24 cellular contexts compared by ENCODE assay signal in the genomic region with DNA sequence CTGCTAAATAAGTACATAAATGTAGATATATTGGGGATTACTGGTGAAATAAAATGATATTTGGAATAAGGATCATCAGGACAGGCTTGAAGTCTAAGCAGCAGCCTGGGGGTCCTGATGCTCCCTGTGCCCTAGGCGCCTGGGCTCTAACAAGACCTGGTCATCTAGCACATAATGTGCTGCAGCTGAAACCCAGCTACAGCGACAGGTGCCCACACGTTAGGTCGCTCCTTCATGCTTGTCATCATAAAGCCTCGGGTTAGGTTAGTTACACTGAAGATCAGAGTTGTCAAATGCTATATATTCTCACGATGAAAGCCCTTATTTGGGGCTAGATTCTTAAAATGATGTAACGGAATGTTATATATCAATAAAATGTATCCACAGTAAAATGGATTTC. TPM values are rescaled to one million over a fixed set of nuclear protein-coding genes. Genes with fewer than 3 reads are reported as not detected.
DNase-seq lines count a peak whose midpoint lies in the region; ATAC-seq and TF ChIP-seq lines count a peak whose summit lies in the region.
"Had no signal": no experiment of that assay in that cellular context is flagged by ENCODE, and none has a peak within 500 bp of the region (broad histone marks: within the 10 kb centered on the region; RNA-seq: fewer than 3 reads in every experiment).

No MANE protein-coding gene starts in this region.

- H3K4me2 ChIP-seq in osteoblast (ENCODE audit: insufficient read depth, low read length): no peak overlapping the region
- H3K4me2 ChIP-seq: BLaER1 had no signal

- no peak for DNase-seq in T-helper 17 cell
- DNase-seq in endothelial cell (ENCODE audit: low spot score): no peak
- peak; percentile 23 for DNase-seq in osteoblast (ENCODE audit: insufficient read length, low spot score, missing footprints)
- no peak for DNase-seq in T-helper 1 cell
- DNase-seq in HFFc6: no peak
- DNase-seq: 8988T; ACHN; BE2C; C1 segment of cervical spinal cord; CD4-positive, alpha-beta memory T cell; CD4-positive, CD25-positive, alpha-beta regulatory T cell; CD8-positive, alpha-beta memory T cell; COR-L47; DMS 273 treated with DMSO at 0.1 percent for 48 hours; DMS153; DMS53; DMS79; DND-41; EL; GDM1 had no signal

- peaks cover 31% of the 10 kb centered on the region for H3K36me3 ChIP-seq in osteoblast (ENCODE audit: insufficient read depth, low read length)

- peaks cover 6% of the 10 kb centered on the region for H3K4me1 Mint-ChIP-seq in T-helper 17 cell
- H3K4me1 Mint-ChIP-seq in endothelial cell (ENCODE audit: unreplicated experiment): no peaks in the 10 kb centered on the region
- peaks cover 5% of the 10 kb centered on the region; the same call in 1 of the 2 replicates for H3K4me1 Mint-ChIP-seq in HFFc6 (ENCODE audit: low read depth)
- H3K4me1 Mint-ChIP-seq: CD14-positive monocyte had no signal

- H3K9me3 ChIP-seq in T-helper 17 cell (ENCODE audit: control insufficient read depth, low read length, poor library complexity, severe bottlenecking) (no peaks in the 10 kb centered on the region), osteoblast (ENCODE audit: low read depth, low read length) (no peaks in the 10 kb centered on the region)
- H3K9me3 ChIP-seq: BE2C, BLaER1 had no signal

- no peak overlapping the region for H3K4me3 ChIP-seq in osteoblast (ENCODE audit: insufficient read depth, low read length)
- H3K4me3 ChIP-seq: BLaER1, GM12878 had no signal

- no peaks in the 10 kb centered on the region for H3K9me3 Mint-ChIP-seq in endothelial cell (ENCODE audit: unreplicated experiment)
- H3K9me3 Mint-ChIP-seq in HFFc6: no peaks in the 10 kb centered on the region
- H3K9me3 Mint-ChIP-seq: CD4-positive, alpha-beta memory T cell; CD4-positive, CD25-positive, alpha-beta regulatory T cell; CD8-positive, alpha-beta memory T cell had no signal

- no peaks in the 10 kb centered on the region for H3K27me3 Mint-ChIP-seq in T-helper 17 cell
- H3K27me3 Mint-ChIP-seq in endothelial cell (ENCODE audit: unreplicated experiment): peaks cover 4% of the 10 kb centered on the region
- no peaks in the 10 kb centered on the region for H3K27me3 Mint-ChIP-seq in HFFc6 (ENCODE audit: insufficient read depth)
- H3K27me3 Mint-ChIP-seq: CD4-positive, alpha-beta memory T cell; CD4-positive, CD25-positive, alpha-beta regulatory T cell; CD8-positive, alpha-beta memory T cell had no signal

- H3K36me3 Mint-ChIP-seq in T-helper 17 cell (ENCODE audit: low read depth): peaks cover 6% of the 10 kb centered on the region
- H3K36me3 Mint-ChIP-seq in endothelial cell (ENCODE audit: low read depth, unreplicated experiment): peaks cover 49% of the 10 kb centered on the region
- peaks cover 26% of the 10 kb centered on the region for H3K36me3 Mint-ChIP-seq in HFFc6 (ENCODE audit: low read depth)

- no peaks in the 10 kb centered on the region for H4K20me1 ChIP-seq in osteoblast (ENCODE audit: insufficient read depth, low read length)

- H3K79me2 ChIP-seq in osteoblast (ENCODE audit: insufficient read depth, low read length): no peaks in the 10 kb centered on the region

- no peaks in the 10 kb centered on the region for H3K27me3 ChIP-seq in osteoblast (ENCODE audit: insufficient read depth, low read length)
- H3K27me3 ChIP-seq: BE2C, BLaER1 had no signal

- H3K4me1 ChIP-seq in osteoblast (ENCODE audit: insufficient read depth, low read length): no peaks in the 10 kb centered on the region
- H3K4me1 ChIP-seq: BE2C, BLaER1 had no signal

- H3K4me3 Mint-ChIP-seq in T-helper 17 cell (no peak overlapping the region), endothelial cell (ENCODE audit: unreplicated experiment) (peak overlapping the region; percentile 54), HFFc6 (no peak overlapping the region)
- H3K4me3 Mint-ChIP-seq: CD14-positive monocyte; CD4-positive, alpha-beta memory T cell; CD4-positive, CD25-positive, alpha-beta regulatory T cell; CD8-positive, alpha-beta memory T cell had no signal

- H2AFZ ChIP-seq in osteoblast (ENCODE audit: low read length): no peak overlapping the region

- H3K27ac Mint-ChIP-seq in T-helper 17 cell (peak overlapping the region; percentile 41), endothelial cell (ENCODE audit: unreplicated experiment) (no peak overlapping the region), HFFc6 (no peak overlapping the region)
- H3K27ac Mint-ChIP-seq: CD4-positive, alpha-beta memory T cell; CD4-positive, CD25-positive, alpha-beta regulatory T cell; CD8-positive, alpha-beta memory T cell had no signal

- no peak overlapping the region for H3K27ac ChIP-seq in osteoblast (ENCODE audit: low read depth, low read length)
- H3K27ac ChIP-seq: BLaER1 had no signal

- ATAC-seq in T-helper 17 cell: no peak
- no peak for ATAC-seq in GM21717 (IDR thresholded peaks at IDR 0.05; ENCODE audit: unreplicated experiment)
- ATAC-seq: GM12878 had no signal

- TF ChIP-seq CTCF in endothelial cell (IDR thresholded peaks at IDR 0.05; ENCODE audit: unreplicated experiment): no peak
- no peak for TF ChIP-seq CTCF in osteoblast (IDR thresholded peaks at IDR 0.05; ENCODE audit: extremely low read depth, low read depth, low read length)
- no peak for TF ChIP-seq CTCF in HFFc6 (IDR thresholded peaks at IDR 0.05)

RNA-seq across cellular contexts. Expression of gene NARF, which starts 11.5 kb away (rescaled TPM):
- total RNA-seq in T-helper 17 cell (10 to 100 TPM; 86.2 to 94.4 TPM), endothelial cell (ENCODE audit: unreplicated experiment) (88.7 TPM), osteoblast (34.4 and 36.8 TPM in 2 replicates)
- total RNA-seq in HFFc6 (2021; fragmentation: NEBNext Ultra II Directional; extraction: Animal tissue kit (Norgen Biotek cat#: 25700)): 10 to 100 TPM; 25.2 to 38.1 (median 28.8) TPM

RNA-seq across cellular contexts. Expression of gene CYBC1, which starts 19.5 kb away (rescaled TPM):
- total RNA-seq in T-helper 17 cell: 100 to 1,000 TPM; 110 to 121 TPM
- 75.7 TPM for total RNA-seq in endothelial cell (ENCODE audit: unreplicated experiment)
- 72.4 and 75.1 TPM in 2 replicates for total RNA-seq in osteoblast
- 10 to 100 TPM; 47.4 to 60.5 (median 48.7) TPM for total RNA-seq in HFFc6 (2021; fragmentation: NEBNext Ultra II Directional; extraction: Animal tissue kit (Norgen Biotek cat#: 25700))

RNA-seq across cellular contexts. Expression of gene FOXK2, which starts 49.5 kb away (rescaled TPM):
- 10 to 100 TPM; 41.5 to 42.7 TPM for total RNA-seq in T-helper 17 cell
- total RNA-seq in endothelial cell (ENCODE audit: unreplicated experiment): 64.3 TPM
- 26.8 and 29.3 TPM in 2 replicates for total RNA-seq in osteoblast
- total RNA-seq in HFFc6 (2021; fragmentation: NEBNext Ultra II Directional; extraction: Animal tissue kit (Norgen Biotek cat#: 25700)): 10 to 100 TPM; 38.6 to 46.3 (median 41.1) TPM

RNA-seq across cellular contexts. Expression of gene OGFOD3, which starts 51.7 kb away (rescaled TPM):
- total RNA-seq in T-helper 17 cell (10 to 100 TPM; 15.8 to 16.5 TPM), endothelial cell (ENCODE audit: unreplicated experiment) (15.7 TPM), osteoblast (25.3 and 27.4 TPM in 2 replicates)
- 10 to 100 TPM; 26.5 to 31.2 (median 27.9) TPM for total RNA-seq in HFFc6 (2021; fragmentation: NEBNext Ultra II Directional; extraction: Animal tissue kit (Norgen Biotek cat#: 25700))

RNA-seq across cellular contexts. Expression of gene HEXD, which starts 51.9 kb away (rescaled TPM):
- total RNA-seq in T-helper 17 cell (10 to 100 TPM; 32.2 to 33.4 TPM), endothelial cell (ENCODE audit: unreplicated experiment) (22.0 TPM), osteoblast (13.0 and 20.3 TPM in 2 replicates)
- 1 to 10 TPM; 4.3 to 6.8 (median 5.6) TPM for total RNA-seq in HFFc6 (2021; fragmentation: NEBNext Ultra II Directional; extraction: Animal tissue kit (Norgen Biotek cat#: 25700))
